1 cellular context compared by ENCODE assay signal in genomic region chr12:1776139-1776975, GRCh38.
TF ChIP-seq lines count a peak whose summit lies in the region.

No MANE protein-coding gene starts in this region.

TF ChIP-seq in HepG2, 621 proteins besides CTCF, POLR2A, EP300 and RAD21 (continued from another document):
- TF ChIP-seq ZBTB37 (CRISPR knock-in tag; IDR thresholded peaks at IDR 0.05) (no peak), MXD4 (CRISPR knock-in tag; IDR thresholded peaks at IDR 0.05) (no peak), ZXDC (CRISPR knock-in tag; IDR thresholded peaks at IDR 0.05) (no peak), SUZ12 (IDR thresholded peaks at IDR 0.05; ENCODE audit: low read depth, low read length) (no peak), ZEB1 (IDR thresholded peaks at IDR 0.05; ENCODE audit: insufficient replicate concordance, low read depth) (no peak), ZNF121 (CRISPR knock-in tag; IDR thresholded peaks at IDR 0.05) (no peak), ZNF672 (CRISPR knock-in tag; IDR thresholded peaks at IDR 0.05) (no peak), KMT2B (CRISPR knock-in tag; IDR thresholded peaks at IDR 0.05) (no peak), ZNF224 (CRISPR knock-in tag; IDR thresholded peaks at IDR 0.05) (no peak)
